In genomic region chr4:41092128-41092527, GRCh38 we compare ENCODE assay signal across 16 cellular contexts.
A peak's percentile ranks its signal among the peaks of the same experiment; 100 is the strongest.
DNase-seq lines count a peak whose midpoint lies in the region; ATAC-seq, FAIRE-seq and TF ChIP-seq lines count a peak whose summit lies in the region.
"Had no signal": no experiment of that assay in that cellular context is flagged by ENCODE, and none has a peak within 500 bp of the region (broad histone marks: within the 10 kb centered on the region; RNA-seq: fewer than 3 reads in every experiment).

No MANE protein-coding gene starts in this region.

- H3K27me3 ChIP-seq in HAP-1 (ENCODE audit: low read depth) (no peaks in the 10 kb centered on the region), GM12878 (replicated peaks in 1 of 2; ENCODE audit: control insufficient read depth in 2 of 2, insufficient read depth in 2 of 2, low read length in 1 of 2) (no peaks in the 10 kb centered on the region), thyroid gland (no peaks in the 10 kb centered on the region)
- H3K27me3 ChIP-seq: BLaER1 had no signal

- RAD21 ChIA-PET in GM12878 (lab: Charles Lee; ENCODE audit: unreplicated experiment): interaction anchor here (1.1 to 1.6 kb wide), 4 partner anchors 11 to 120 kb away, joined by 3 to 4 read pairs (median 4); no protein-coding TSS in a partner anchor

- in situ Hi-C loops in HAP-1 (cut with MboI; ENCODE audit: low sequenced_read_pairs): no loop called here
- in situ Hi-C loops in GM12878 (cut with MboI): no loop called here

- H3K79me2 ChIP-seq in GM12878 (ENCODE audit: control insufficient read depth, insufficient read depth, low read length): no peaks in the 10 kb centered on the region

- peak; percentile 44 for DNase-seq in D341Med (ENCODE audit: low spot score)
- DNase-seq in HAP-1 (ENCODE audit: low spot score in 2 of 2): peak; percentile 35 to 53
- DNase-seq in GM12878 (ENCODE audit: low read depth, low spot score): no peak
- no peak for DNase-seq in thyroid gland
- no peak for DNase-seq in activated CD8-positive, alpha-beta memory T cell treated with anti-CD3 and anti-CD28 coated beads, Interleukin-2, amount 50 U/mL, for 48 hours
- DNase-seq in GM19239 (ENCODE audit: insufficient read length, low spot score): no peak
- no peak for DNase-seq in NCI-H1105 treated with DMSO at 0.1 percent for 48 hours (lab: John Stamatoyannopoulos, UW)
- DNase-seq: 8988T; Calu3; CD8-positive, alpha-beta T cell; GOT3; H7 had no signal

- TF ChIP-seq POLR2A in GM12878 (IDR thresholded peaks at IDR 0.05; ENCODE audit: low read depth, low read length): no peak
- no peak for TF ChIP-seq POLR2A in thyroid gland (IDR thresholded peaks at IDR 0.05)

- WGBS in GM12878 (ENCODE audit: insufficient coverage, insufficient replicate concordance, low lambda C conversion rate, missing lambda C conversion rate): 53% methylated on average over 3 of the region's 3 CpGs
- WGBS in thyroid gland, 2 donors: 51 to 56% methylated on average over 3 of the region's 3 CpGs

- no peak for ATAC-seq in GM12878
- ATAC-seq: CD8-positive, alpha-beta T cell; HepG2 had no signal

- intact Hi-C loops in GM12878 (cut with micrococcal nuclease; ENCODE audit: unreplicated experiment): no loop called here
- intact Hi-C loops in thyroid gland (cut with DNase I): no loop called here

- H3K27ac ChIP-seq in GM12878 (ENCODE audit: control insufficient read depth, insufficient read depth) (no peak overlapping the region), thyroid gland (peak overlapping the region; percentile 57 to 83 (median 73))
- H3K27ac ChIP-seq: BLaER1 had no signal

- H3K9ac ChIP-seq in GM12878 (ENCODE audit: control insufficient read depth, insufficient read depth, low read length): no peak overlapping the region
- H3K9ac ChIP-seq: BLaER1 had no signal

- POLR2A ChIA-PET in GM12878 (lab: Charles Lee): no interaction called here

- H3K4me1 ChIP-seq in HAP-1 (peaks cover 3% of the 10 kb centered on the region; the same call in 1 of the 2 replicates), GM12878 (ENCODE audit: control insufficient read depth, insufficient read depth, low read length) (0 out of 2 replicates have a peak, but pooled peaks cover 6% of the 10 kb centered on the region), thyroid gland (peaks cover 15 to 32% of the 10 kb centered on the region in 2 donors)
- H3K4me1 ChIP-seq: BLaER1 had no signal

- no TSS peak for BruUV-seq in GM12878 (replicated peaks; lab: Mats Ljungman, UMichigan)

- H3K36me3 ChIP-seq in HAP-1 (replicated peaks) (no peaks in the 10 kb centered on the region), GM12878 (ENCODE audit: control insufficient read depth in 2 of 2, insufficient read depth in 2 of 2, low read length in 1 of 2) (no peaks in the 10 kb centered on the region), thyroid gland (no peaks in the 10 kb centered on the region)
- H3K36me3 ChIP-seq: BLaER1 had no signal

- TF ChIP-seq CTCF in GM12878 (IDR thresholded peaks at IDR 0.05 in 2 of 3, conservative IDR thresholded peaks at IDR 0.05 in 1 of 3; ENCODE audit: control insufficient read depth in 2 of 3, extremely low read depth in 1 of 3, insufficient read depth in 1 of 3, low read depth in 3 of 3, low read length in 3 of 3) (no peak), thyroid gland (IDR thresholded peaks at IDR 0.05) (no peak)

- H3K9me3 ChIP-seq in HAP-1 (no peaks in the 10 kb centered on the region), GM12878 (replicated peaks; ENCODE audit: control insufficient read depth, insufficient read depth, low read length) (no peaks in the 10 kb centered on the region; the same call in 2 of the 3 replicates), thyroid gland (no peaks in the 10 kb centered on the region)

- H3K4me3 ChIP-seq in HAP-1 (no peak overlapping the region), GM12878 (no peak overlapping the region), thyroid gland (replicated peaks in 1 of 3) (no peak overlapping the region)
- H3K4me3 ChIP-seq: BLaER1 had no signal

- CTCF ChIA-PET in GM12878 (lab: Yijun Ruan, JAX): no interaction called here

- H3K4me2 ChIP-seq in GM12878 (ENCODE audit: control insufficient read depth, insufficient read depth): 0 out of 2 replicates have a peak overlapping the region, but pooled peaks have one; percentile 15
- H3K4me2 ChIP-seq: BLaER1 had no signal

- TF ChIP-seq RAD21 in GM12878 (IDR thresholded peaks at IDR 0.05; ENCODE audit: insufficient read depth, low read depth, low read length): no peak

- H2AFZ ChIP-seq in GM12878 (ENCODE audit: control insufficient read depth, low read depth, low read length): no peak overlapping the region

- H4K20me1 ChIP-seq in GM12878 (ENCODE audit: control insufficient read depth, insufficient read depth): no peaks in the 10 kb centered on the region
- H4K20me1 ChIP-seq: BLaER1 had no signal

- FAIRE-seq in GM12878 (lab: Jason Lieb, UNC): no peak
- no peak for FAIRE-seq in GM19239 (lab: Jason Lieb, UNC)
- FAIRE-seq: G401.6, GM18507, HepG2 had no signal

- no peak for TF ChIP-seq EP300 in GM12878 (IDR thresholded peaks at IDR 0.05; ENCODE audit: borderline replicate concordance in 1 of 2, control insufficient read depth in 1 of 2, low read depth in 2 of 2, low read length in 2 of 2)

- SMC1A ChIA-PET in GM12878 (lab: Charles Lee; ENCODE audit: uncharacterized antibody, unreplicated experiment): interaction anchor here (1.3 to 1.8 kb wide), 3 partner anchors 10 to 52 kb away, joined by 3 to 20 read pairs (median 5); no protein-coding TSS in a partner anchor

TF ChIP-seq in GM12878, 131 proteins besides CTCF, POLR2A, EP300 and RAD21:
- no peak for TF ChIP-seq ZNF384 (IDR thresholded peaks at IDR 0.05; ENCODE audit: borderline replicate concordance, low read depth, low read length)
- TF ChIP-seq CUX1 (IDR thresholded peaks at IDR 0.05; ENCODE audit: insufficient replicate concordance, low read depth, low read length): no peak
- TF ChIP-seq MEF2A (IDR thresholded peaks at IDR 0.05; ENCODE audit: insufficient read depth, low read depth, low read length): no peak
- TF ChIP-seq ELK1 (IDR thresholded peaks at IDR 0.05; ENCODE audit: low read depth, low read length): no peak
TF ChIP-seq in GM12878: peak in this region for 0.

Comparison
In these comparisons a context has a peak if more than half of its experiments do, and no peak if none do; other contexts are left out.
1. DNase-seq: peak in D341Med (single experiment) and HAP-1 (2 of 2); none in GM12878 (single experiment), thyroid gland (0 of 2), activated CD8-positive, alpha-beta memory T cell treated with anti-CD3 and anti-CD28 coated beads, Interleukin-2, amount 50 U/mL, for 48 hours (single experiment), GM19239 (single experiment) and NCI-H1105 treated with DMSO at 0.1 percent for 48 hours (single experiment).